13 cellular contexts compared by ENCODE assay signal in genomic region chr1:34591751-34592629, GRCh38.
DNase-seq lines count a peak whose midpoint lies in the region; TF ChIP-seq lines count a peak whose summit lies in the region.
"Had no signal": no experiment of that assay in that cellular context is flagged by ENCODE, and none has a peak within 500 bp of the region (broad histone marks: within the 10 kb centered on the region; RNA-seq: fewer than 3 reads in every experiment).

No MANE protein-coding gene starts in this region.

- no peak for TF ChIP-seq EP300 in ovary (IDR thresholded peaks at IDR 0.05)

- H3K27me3 ChIP-seq in HL-60 (ENCODE audit: insufficient read depth, poor library complexity, severe bottlenecking) (no peaks in the 10 kb centered on the region), ovary (no peaks in the 10 kb centered on the region)

- intact Hi-C loops in ovary (cut with DNase I): no loop called here

- no peaks in the 10 kb centered on the region for H3K9me3 ChIP-seq in ovary

- DNase-seq in activated CD4-positive, alpha-beta T cell treated with anti-CD3 and anti-CD28 coated beads for 48 hours: peak; percentile 6
- no peak for DNase-seq in activated CD4-positive, alpha-beta T cell treated with anti-CD3 and anti-CD28 coated beads for 4 hours
- DNase-seq in HL-60 (ENCODE audit: low read depth in 1 of 2, low spot score in 1 of 2): no peak
- DNase-seq in SK-MEL-5 (ENCODE audit: low read depth, low spot score): peak; percentile 49
- DNase-seq in stimulated activated CD8-positive, alpha-beta memory T cell treated with anti-CD3 and anti-CD28 coated beads, Interleukin-4, amount 100 ng/mL, for 48 hours: peak; percentile 23
- DNase-seq in SW480 (ENCODE audit: low spot score): no peak
- no peak for DNase-seq in ovary
- DNase-seq in D341Med (ENCODE audit: low spot score): no peak
- DNase-seq: DMS 273 treated with DMSO at 0.1 percent for 48 hours, glutamatergic neuron, KG1, NCI-H2029 treated with DMSO at 0.1 percent for 48 hours, small intestine had no signal

- peak; percentile 9 for TF ChIP-seq CTCF in HL-60 (IDR thresholded peaks at IDR 0.05; ENCODE audit: insufficient read depth, low read length)
- no peak for TF ChIP-seq CTCF in ovary (IDR thresholded peaks at IDR 0.05)

- WGBS in ovary, 3 donors: 63 to 72% (median 68%) methylated on average over 4 of the region's 4 CpGs

- H3K27ac ChIP-seq in HL-60 (replicated peaks): no peak overlapping the region
- H3K27ac ChIP-seq in ovary: no peak overlapping the region

- TF ChIP-seq POLR2A in ovary (IDR thresholded peaks at IDR 0.05): no peak

- in situ Hi-C loops in SK-MEL-5 (cut with HindIII; ENCODE audit: low pct_unique_long_range_greater_than_20kb, low sequenced_read_pairs): no loop called here

- no peaks in the 10 kb centered on the region for H3K36me3 ChIP-seq in ovary

- no peak overlapping the region for H3K4me3 ChIP-seq in HL-60 (replicated peaks; ENCODE audit: insufficient read depth, low read length)
- H3K4me3 ChIP-seq in ovary: no peak overlapping the region

- no peaks in the 10 kb centered on the region for H3K4me1 ChIP-seq in ovary (ENCODE audit: insufficient read depth)

Comparison
In these comparisons a context has a peak if more than half of its experiments do, and no peak if none do; other contexts are left out.
1. DNase-seq: peak in activated CD4-positive, alpha-beta T cell treated with anti-CD3 and anti-CD28 coated beads for 48 hours (single experiment), SK-MEL-5 (single experiment) and stimulated activated CD8-positive, alpha-beta memory T cell treated with anti-CD3 and anti-CD28 coated beads, Interleukin-4, amount 100 ng/mL, for 48 hours (single experiment); none in activated CD4-positive, alpha-beta T cell treated with anti-CD3 and anti-CD28 coated beads for 4 hours (0 of 2), HL-60 (0 of 2), SW480 (single experiment), ovary (0 of 5) and D341Med (single experiment).